Comparison of ENCODE assay signal across 21 cellular contexts in genomic region chr22:49528420-49528720, GRCh38.
"Had no signal": no experiment of that assay in that cellular context is flagged by ENCODE, and none has a peak within 500 bp of the region (broad histone marks: within the 10 kb centered on the region; RNA-seq: fewer than 3 reads in every experiment).

No MANE protein-coding gene starts in this region.

- H3K79me2 ChIP-seq: hepatocyte had no signal

- FAIRE-seq: kidney had no signal

- H3K4me2 ChIP-seq: hepatocyte, smooth muscle cell had no signal

- H3K4me3 ChIP-seq: gastroesophageal sphincter, heart left ventricle, hepatocyte, lung, ovary, right atrium auricular region, smooth muscle cell, stomach, thyroid gland, vagina had no signal

- DNase-seq: effector CD8-positive, alpha-beta T cell; endodermal cell; foreskin fibroblast; natural killer cell; occipital lobe; ovary; stimulated activated CD4-positive, alpha-beta T cell treated with anti-CD3 and anti-CD28 coated beads, Interleukin-2, amount 100 ng/mL, for 24 hours; stimulated activated CD4-positive, alpha-beta T cell treated with anti-CD3 and anti-CD28 coated beads, Interleukin-4, amount 100 ng/mL, for 24 hours; stimulated activated naive CD4-positive, alpha-beta T cell treated with Interleukin-2 at 50 U/mL for 16 hours; stomach; thyroid gland; trophoblast cell had no signal

- H3K4me1 ChIP-seq: gastroesophageal sphincter, heart left ventricle, right atrium auricular region, thyroid gland, vagina had no signal

- H3K9me3 ChIP-seq: gastroesophageal sphincter, heart left ventricle, ovary, right atrium auricular region, stomach, thyroid gland, vagina had no signal

- H2AFZ ChIP-seq: hepatocyte had no signal

- H3K27me3 ChIP-seq: hepatocyte, ovary, right atrium auricular region, thyroid gland, vagina had no signal

- H3K36me3 ChIP-seq: gastroesophageal sphincter, heart left ventricle, ovary, right atrium auricular region, stomach, thyroid gland, vagina had no signal

- H3K27ac ChIP-seq: epithelial cell of prostate, gastroesophageal sphincter, heart left ventricle, hepatocyte, ovary, right atrium auricular region, stomach, thyroid gland, vagina had no signal
